Comparison of ENCODE assay signal across 15 cellular contexts in genomic region chr15:68209272-68209671, GRCh38. TPM values are rescaled to one million over a fixed set of nuclear protein-coding genes. Genes with fewer than 3 reads are reported as not detected.
A peak's percentile ranks its signal among the peaks of the same experiment; 100 is the strongest.
DNase-seq lines count a peak whose midpoint lies in the region; ATAC-seq and TF ChIP-seq lines count a peak whose summit lies in the region.
"Had no signal": no experiment of that assay in that cellular context is flagged by ENCODE, and none has a peak within 500 bp of the region (broad histone marks: within the 10 kb centered on the region; RNA-seq: fewer than 3 reads in every experiment).

No MANE protein-coding gene starts in this region.

- no peaks in the 10 kb centered on the region for H4K20me1 ChIP-seq in SU-DHL-6 (ENCODE audit: low read depth, low read length)
- H4K20me1 ChIP-seq in mammary epithelial cell (ENCODE audit: insufficient read depth, low read length), result no peaks in the 10 kb centered on the region

- no peak for DNase-seq in CD8-positive, alpha-beta T cell
- DNase-seq in mesenteric fat pad (ENCODE audit: low spot score) (peak; percentile 72), mammary epithelial cell (no peak), globus pallidus (ENCODE audit: low spot score) (no peak), KBM-7 (no peak)
- DNase-seq: activated CD4-positive, CD25-positive, alpha-beta regulatory T cell treated with anti-CD3 and anti-CD28 coated beads, Interleukin-2, amount 50 U/mL, for 72 hours; anterior cingulate cortex; DMS79 treated with DMSO at 0.1 percent for 48 hours; NCI-H1417; NK-92 treated with Interleukin-12 subunit alpha and Interleukin-12 subunit beta, amount 100 ng/mL, for 24 hours; trophoblast cell had no signal

- no peak overlapping the region for H3K4me3 ChIP-seq in CD8-positive, alpha-beta T cell (ENCODE audit: low read depth, low read length)
- H3K4me3 ChIP-seq in SU-DHL-6 (ENCODE audit: insufficient read depth, low read length, poor library complexity, severe bottlenecking), result peak overlapping the region; percentile 32
- no peak overlapping the region for H3K4me3 ChIP-seq in mammary epithelial cell (replicated peaks in 1 of 3; ENCODE audit: insufficient read depth in 1 of 3, low read depth in 2 of 3, low read length in 3 of 3)
- H3K4me3 ChIP-seq: smooth muscle cell had no signal

- H3K79me2 ChIP-seq in SU-DHL-6 (ENCODE audit: insufficient read depth, low read length), result peaks cover 25% of the 10 kb centered on the region
- peaks cover 40% of the 10 kb centered on the region for H3K79me2 ChIP-seq in mammary epithelial cell (ENCODE audit: insufficient read depth, low read length)

- H3K9me2 ChIP-seq in SU-DHL-6 (replicated peaks; ENCODE audit: insufficient read depth, low read length), result no peaks in the 10 kb centered on the region

- in situ Hi-C loops in mammary epithelial cell (cut with MboI; ENCODE audit: low sequenced_read_pairs in 2 of 2) (no loop called here), KBM-7 (cut with MboI; ENCODE audit: low pct_unique_long_range_greater_than_20kb, low sequenced_read_pairs) (no loop called here)

- peaks cover 3% of the 10 kb centered on the region for H3K36me3 Mint-ChIP-seq in CD8-positive, alpha-beta T cell

- no peak for TF ChIP-seq CTCF in CD8-positive, alpha-beta T cell (IDR thresholded peaks at IDR 0.05)
- TF ChIP-seq CTCF in SU-DHL-6 (IDR thresholded peaks at IDR 0.05; ENCODE audit: insufficient read depth, low read length, poor library complexity, severe bottlenecking) (no peak), mammary epithelial cell (conservative IDR thresholded peaks at IDR 0.05 in 1 of 2, IDR thresholded peaks at IDR 0.05 in 1 of 2; ENCODE audit: extremely low read depth in 1 of 2, insufficient read depth in 1 of 2, low read depth in 1 of 2, low read length in 2 of 2) (no peak)

- BruUV-seq in mammary epithelial cell (replicated peaks; lab: Mats Ljungman, UMichigan), result no TSS peak

- H3K27ac Mint-ChIP-seq in CD8-positive, alpha-beta T cell, result peak overlapping the region; percentile 66

- peak overlapping the region; percentile 54 for H3K4me2 ChIP-seq in SU-DHL-6 (ENCODE audit: low read depth, low read length, poor library complexity, severe bottlenecking)
- no peak overlapping the region for H3K4me2 ChIP-seq in mammary epithelial cell (ENCODE audit: insufficient read depth, low read depth, low read length)
- H3K4me2 ChIP-seq: smooth muscle cell had no signal

- POLR2A ChIA-PET in CD8-positive, alpha-beta T cell (lab: Charles Lee), result no interaction called here

- dilution Hi-C loops in mammary epithelial cell (cut with HindIII; ENCODE audit: low sequenced_read_pairs), result no loop called here

- peaks cover 16% of the 10 kb centered on the region for H3K4me1 ChIP-seq in CD8-positive, alpha-beta T cell (ENCODE audit: insufficient read depth, low read length)
- peaks cover 12% of the 10 kb centered on the region for H3K4me1 ChIP-seq in mammary epithelial cell (ENCODE audit: insufficient read depth, low read length)

- H3F3A ChIP-seq in SU-DHL-6 (ENCODE audit: insufficient read depth), result peaks cover 8% of the 10 kb centered on the region

- CTCF ChIA-PET in CD8-positive, alpha-beta T cell (lab: Charles Lee), result no interaction called here
- CTCF ChIA-PET in mammary epithelial cell (lab: Charles Lee; ENCODE audit: low non-redundant PET), result interaction anchor here (0.6 kb wide), 1 partner anchor 10 kb away, joined by 4 read pairs; no protein-coding TSS in a partner anchor

- H3K9ac ChIP-seq in SU-DHL-6 (ENCODE audit: low read length) (peak overlapping the region; percentile 53), mammary epithelial cell (ENCODE audit: insufficient read depth, low read length) (no peak overlapping the region)

- no peaks in the 10 kb centered on the region for H3K36me3 ChIP-seq in CD8-positive, alpha-beta T cell (ENCODE audit: insufficient read depth, low read length)
- no peaks in the 10 kb centered on the region for H3K36me3 ChIP-seq in SU-DHL-6 (ENCODE audit: low read length)
- no peaks in the 10 kb centered on the region for H3K36me3 ChIP-seq in mammary epithelial cell (ENCODE audit: insufficient read depth, low read length)

- peaks cover 17% of the 10 kb centered on the region for H3K4me1 Mint-ChIP-seq in CD8-positive, alpha-beta T cell (ENCODE audit: low read depth)

- intact Hi-C loops in CD8-positive, alpha-beta T cell (cut with DNase I, micrococcal nuclease), result no loop called here
- intact Hi-C loops in mammary epithelial cell (cut with micrococcal nuclease), result no loop called here

- no peak overlapping the region for H3K4me3 Mint-ChIP-seq in CD8-positive, alpha-beta T cell

- no peaks in the 10 kb centered on the region for H3K9me3 ChIP-seq in CD8-positive, alpha-beta T cell (ENCODE audit: low read length)
- H3K9me3 ChIP-seq in SU-DHL-6 (ENCODE audit: insufficient read depth, low read length) (no peaks in the 10 kb centered on the region), mammary epithelial cell (replicated peaks; ENCODE audit: insufficient read depth, low read length) (no peaks in the 10 kb centered on the region)

- H3K27me3 ChIP-seq in CD8-positive, alpha-beta T cell (ENCODE audit: insufficient read depth, low read length), result no peaks in the 10 kb centered on the region
- H3K27me3 ChIP-seq in SU-DHL-6 (ENCODE audit: low read length), result no peaks in the 10 kb centered on the region
- H3K27me3 ChIP-seq in mammary epithelial cell (ENCODE audit: insufficient read depth, low read length), result no peaks in the 10 kb centered on the region

- 96% methylated on average over 4 of the region's 7 CpGs for WGBS in mammary epithelial cell (ENCODE audit: low coverage, missing lambda C conversion rate)

- no peaks in the 10 kb centered on the region for H3K9me3 Mint-ChIP-seq in CD8-positive, alpha-beta T cell

- no peak for ATAC-seq in CD8-positive, alpha-beta T cell
- ATAC-seq in GM21825 (IDR thresholded peaks at IDR 0.05; ENCODE audit: unreplicated experiment), result peak; percentile 8
- ATAC-seq: Right ventricle myocardium inferior had no signal

- H2AFZ ChIP-seq in SU-DHL-6 (ENCODE audit: low read depth, low read length, severe bottlenecking), result no peak overlapping the region
- H2AFZ ChIP-seq in mammary epithelial cell (ENCODE audit: low read depth, low read length), result no peak overlapping the region

- H3K27ac ChIP-seq in CD8-positive, alpha-beta T cell (ENCODE audit: low read depth, low read length), result no peak overlapping the region
- H3K27ac ChIP-seq in SU-DHL-6 (ENCODE audit: low read depth, low read length), result peak overlapping the region; percentile 93
- H3K27ac ChIP-seq in mammary epithelial cell (ENCODE audit: insufficient read depth, low read depth, low read length), result no peak overlapping the region

- H3K27me3 Mint-ChIP-seq in CD8-positive, alpha-beta T cell (ENCODE audit: low read depth), result no peaks in the 10 kb centered on the region

RNA-seq across cellular contexts. Expression of gene CALML4, which starts 4.1 kb away (rescaled TPM):
- total RNA-seq in CD8-positive, alpha-beta T cell, result under 1 TPM; 0.68 to 1.00 TPM
- 7.2 TPM for total RNA-seq in mesenteric fat pad
- total RNA-seq in mammary epithelial cell, result 1 to 10 TPM; 1.2 to 5.6 TPM
- polyA plus RNA-seq in mammary epithelial cell, result 1.9 TPM
- polyA minus RNA-seq in mammary epithelial cell, result 0.78 TPM

RNA-seq across cellular contexts. Expression of gene CLN6, which starts 20.3 kb away (rescaled TPM):
- 1 to 10 TPM; 7.6 to 7.9 TPM for total RNA-seq in CD8-positive, alpha-beta T cell
- 24.7 TPM for total RNA-seq in mesenteric fat pad
- 10 to 100 TPM; 18.7 to 40.9 TPM for total RNA-seq in mammary epithelial cell
- 48.0 TPM for polyA plus RNA-seq in mammary epithelial cell
- 86.5 TPM for polyA minus RNA-seq in mammary epithelial cell
